ENCODE assay signal across 1 cellular context in genomic region chr1:153599847-153600246, GRCh38.
TF ChIP-seq lines count a peak whose summit lies in the region.

No MANE protein-coding gene starts in this region.

TF ChIP-seq in WTC11, 78 proteins besides CTCF, POLR2A, EP300 and RAD21:
- TF ChIP-seq TCF7 (CRISPR knock-in tag; IDR thresholded peaks at IDR 0.05; ENCODE audit: low read depth) (no peak), SMAD3 (CRISPR knock-in tag; IDR thresholded peaks at IDR 0.05; ENCODE audit: borderline replicate concordance) (no peak), CDX4 (CRISPR knock-in tag; IDR thresholded peaks at IDR 0.05; ENCODE audit: borderline replicate concordance) (no peak), ELF4 (CRISPR knock-in tag; IDR thresholded peaks at IDR 0.05; ENCODE audit: low read depth) (no peak), ZNF416 (CRISPR knock-in tag; IDR thresholded peaks at IDR 0.05) (no peak), ZNF317 (CRISPR knock-in tag; IDR thresholded peaks at IDR 0.05; ENCODE audit: borderline replicate concordance, low read depth) (no peak), MAX (CRISPR knock-in tag; IDR thresholded peaks at IDR 0.05) (no peak), ZNF138 (CRISPR knock-in tag; conservative IDR thresholded peaks at IDR 0.05) (no peak), TEAD1 (CRISPR knock-in tag; IDR thresholded peaks at IDR 0.05) (no peak), MXD4 (CRISPR knock-in tag; IDR thresholded peaks at IDR 0.05; ENCODE audit: borderline replicate concordance) (no peak), USF1 (CRISPR knock-in tag; IDR thresholded peaks at IDR 0.05) (no peak), E2F1 (CRISPR knock-in tag; IDR thresholded peaks at IDR 0.05) (no peak), ZNF671 (CRISPR knock-in tag; IDR thresholded peaks at IDR 0.05) (no peak)
